1 cellular context compared by ENCODE assay signal in genomic region chr1:29920784-29921183, GRCh38.
TF ChIP-seq lines count a peak whose summit lies in the region.

No MANE protein-coding gene starts in this region.

TF ChIP-seq in H1, 55 proteins besides CTCF, POLR2A, EP300 and RAD21 (continued from another document):
- no peak for TF ChIP-seq ATF2 (IDR thresholded peaks at IDR 0.05; ENCODE audit: low read length)
- no peak for TF ChIP-seq BCL11A (IDR thresholded peaks at IDR 0.05; ENCODE audit: low read depth in 2 of 2, low read length in 2 of 2)
- no peak for TF ChIP-seq GTF2F1 (IDR thresholded peaks at IDR 0.05; ENCODE audit: borderline replicate concordance, low read depth, low read length)
- TF ChIP-seq PHF8 (conservative IDR thresholded peaks at IDR 0.05; ENCODE audit: low read depth, low read length): no peak
- TF ChIP-seq CHD2 (IDR thresholded peaks at IDR 0.05; ENCODE audit: low read length): no peak
- TF ChIP-seq HDAC2 (IDR thresholded peaks at IDR 0.05; ENCODE audit: borderline replicate concordance in 1 of 2, low read depth in 2 of 2, low read length in 2 of 2): no peak
- no peak for TF ChIP-seq SP1 (IDR thresholded peaks at IDR 0.05; ENCODE audit: low read depth, low read length)
- TF ChIP-seq POLR2AphosphoS5 (IDR thresholded peaks at IDR 0.05; ENCODE audit: low read depth, low read length): no peak
- TF ChIP-seq JUND (IDR thresholded peaks at IDR 0.05; ENCODE audit: low read length): no peak
- TF ChIP-seq SIX5 (IDR thresholded peaks at IDR 0.05; ENCODE audit: low read depth, low read length): no peak
